8 cellular contexts compared by ENCODE assay signal in the genomic region with DNA sequence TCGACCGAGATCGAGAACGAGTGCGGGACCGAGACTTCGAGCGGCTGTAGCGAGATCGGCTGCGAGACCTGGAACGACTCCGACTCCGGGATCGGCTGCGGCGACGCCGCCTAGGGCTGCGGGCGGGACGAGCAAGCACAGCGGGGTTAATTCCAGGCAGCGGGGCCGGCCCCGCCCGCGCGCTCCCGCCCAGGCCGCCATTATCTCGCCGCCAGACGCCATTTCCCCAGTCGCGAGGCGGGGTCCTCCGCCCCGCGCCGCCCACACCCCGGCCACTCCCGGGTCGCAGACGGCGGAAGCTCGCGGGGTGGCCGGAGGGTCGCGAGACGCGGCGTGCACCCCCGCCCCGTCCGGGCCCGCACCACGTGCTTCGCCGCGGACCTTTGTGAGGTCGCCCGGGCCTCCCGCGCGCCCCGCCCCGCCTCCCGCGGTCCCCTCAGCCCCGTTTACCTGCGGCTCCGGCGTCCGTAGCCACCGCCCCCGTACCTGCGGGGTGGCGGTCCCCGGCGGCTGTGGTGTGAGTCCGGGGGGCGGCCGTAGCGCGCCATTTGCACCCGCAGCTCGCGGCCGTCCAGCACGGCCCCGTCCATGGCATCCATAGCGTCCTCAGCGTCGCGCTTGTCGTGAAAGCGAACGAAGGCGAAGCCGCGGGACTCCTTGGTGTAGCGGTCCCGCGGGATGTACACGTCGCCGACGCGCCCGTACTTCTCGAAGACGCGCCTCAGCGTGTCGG. TPM values are rescaled to one million over a fixed set of nuclear protein-coding genes. Genes with fewer than 3 reads are reported as not detected.
DNase-seq lines count a peak whose midpoint lies in the region; ATAC-seq, FAIRE-seq and TF ChIP-seq lines count a peak whose summit lies in the region.

No MANE protein-coding gene starts in this region.

- peak in 1 of 3 experiments; percentile 23; a peak in 1 of 6 replicates for TF ChIP-seq CTCF in GM12878 (IDR thresholded peaks at IDR 0.05 in 2 of 3, conservative IDR thresholded peaks at IDR 0.05 in 1 of 3; ENCODE audit: control insufficient read depth in 2 of 3, extremely low read depth in 1 of 3, insufficient read depth in 1 of 3, low read depth in 3 of 3, low read length in 3 of 3)

- H3K4me1 ChIP-seq in HUES6 (ENCODE audit: control insufficient read depth, insufficient read depth, low read length) (peaks cover 16% of the 10 kb centered on the region), GM12878 (ENCODE audit: control insufficient read depth, insufficient read depth, low read length) (no peaks in the 10 kb centered on the region; the same call in none of the 2 replicates)

- H3K9ac ChIP-seq in HUES6 (ENCODE audit: low read length) (peak overlapping the region; percentile 100), GM12878 (ENCODE audit: control insufficient read depth, insufficient read depth, low read length) (peak overlapping the region; percentile 97)

- TF ChIP-seq POLR2A in GM12878 (IDR thresholded peaks at IDR 0.05; ENCODE audit: low read depth, low read length), result peak; percentile 20

- TF ChIP-seq EP300 in GM12878 (IDR thresholded peaks at IDR 0.05; ENCODE audit: borderline replicate concordance in 1 of 2, control insufficient read depth in 1 of 2, low read depth in 2 of 2, low read length in 2 of 2), result no peak

- POLR2A ChIA-PET in GM12878 (lab: Charles Lee), result interaction anchor here (6.4 kb wide), 1 partner anchor 10 kb away, joined by 60 read pairs; a partner anchor contains a TSS

- H3K9me3 ChIP-seq in HUES6 (ENCODE audit: control insufficient read depth, insufficient read depth, low read depth, low read length), result no peaks in the 10 kb centered on the region
- H3K9me3 ChIP-seq in GM12878 (replicated peaks; ENCODE audit: control insufficient read depth, insufficient read depth, low read length), result no peaks in the 10 kb centered on the region; the same call in 2 of the 3 replicates

- peaks cover 73% of the 10 kb centered on the region for H3K79me2 ChIP-seq in GM12878 (ENCODE audit: control insufficient read depth, insufficient read depth, low read length)

- peak overlapping the region; percentile 75 for H3K4me2 ChIP-seq in GM12878 (ENCODE audit: control insufficient read depth, insufficient read depth)

- ATAC-seq in GM19395 (IDR thresholded peaks at IDR 0.05; ENCODE audit: unreplicated experiment) (peak; percentile 5), GM12878 (peak; percentile 41), HG02884 (IDR thresholded peaks at IDR 0.05; ENCODE audit: unreplicated experiment) (no peak)

- H3K4me3 ChIP-seq in HUES6 (ENCODE audit: low read depth, low read length) (peak overlapping the region; percentile 98), GM12878 (peak overlapping the region; percentile 87), iPS-11a (ENCODE audit: low read depth, low read length) (peak overlapping the region; percentile 99), skeletal muscle cell (ENCODE audit: low read depth, low read length) (peak overlapping the region; percentile 95)

- DNase-seq in C1 segment of cervical spinal cord (lab: John Stamatoyannopoulos, UW) (peak in 13 of 14 donors; percentile 26 to 84 (median 57)), T-helper 2 cell (peak; percentile 44 to 81 (median 55)), GM12878 (ENCODE audit: low read depth, low spot score) (no peak), skeletal muscle cell (ENCODE audit: low read depth) (no peak)

- no TSS peak for BruUV-seq in GM12878 (replicated peaks; lab: Mats Ljungman, UMichigan)

- FAIRE-seq in GM12878 (lab: Jason Lieb, UNC), result no peak

- H3K36me3 ChIP-seq in HUES6 (ENCODE audit: control insufficient read depth, insufficient read depth, low read length) (peaks cover 49% of the 10 kb centered on the region), GM12878 (ENCODE audit: control insufficient read depth in 2 of 2, insufficient read depth in 2 of 2, low read length in 1 of 2) (peaks cover 8 to 31% of the 10 kb centered on the region in 2 experiments)

- TF ChIP-seq RAD21 in GM12878 (IDR thresholded peaks at IDR 0.05; ENCODE audit: insufficient read depth, low read depth, low read length), result no peak

- under 1% methylated on average over 85 of the region's 117 CpGs for WGBS in GM12878 (ENCODE audit: insufficient coverage, insufficient replicate concordance, low lambda C conversion rate, missing lambda C conversion rate)

- no peaks in the 10 kb centered on the region; the same call in 1 of the 2 replicates for H4K20me1 ChIP-seq in GM12878 (ENCODE audit: control insufficient read depth, insufficient read depth)

- no peaks in the 10 kb centered on the region for H3K27me3 ChIP-seq in HUES6 (ENCODE audit: control insufficient read depth, insufficient read depth, low read length)
- H3K27me3 ChIP-seq in GM12878 (replicated peaks in 1 of 2; ENCODE audit: control insufficient read depth in 2 of 2, insufficient read depth in 2 of 2, low read length in 1 of 2), result no peaks in the 10 kb centered on the region

- intact Hi-C loops in GM12878 (cut with micrococcal nuclease; ENCODE audit: unreplicated experiment), result loop anchor here (10.0 kb wide), 1 partner anchor 348 kb away; no protein-coding TSS in a partner anchor

- in situ Hi-C loops in GM12878 (cut with MboI), result no loop called here

- SMC1A ChIA-PET in GM12878 (lab: Charles Lee; ENCODE audit: uncharacterized antibody, unreplicated experiment), result interaction anchor here (2.1 kb wide), 1 partner anchor 9 kb away, joined by 9 read pairs; no protein-coding TSS in a partner anchor

- RAD21 ChIA-PET in GM12878 (lab: Charles Lee; ENCODE audit: unreplicated experiment), result interaction anchor here (0.8 to 2.1 kb wide), 2 partner anchors 9 to 472 kb away, joined by 3 to 12 read pairs; no protein-coding TSS in a partner anchor

- H3K27ac ChIP-seq in HUES6 (ENCODE audit: low read depth, low read length) (peak overlapping the region; percentile 97), GM12878 (ENCODE audit: control insufficient read depth, insufficient read depth) (peak overlapping the region; percentile 89)

- CTCF ChIA-PET in GM12878 (lab: Yijun Ruan, JAX), result interaction anchor here (1.2 to 1.5 kb wide), 3 partner anchors 9 to 80 kb away, joined by 3 to 12 read pairs (median 5); a partner anchor contains a TSS

- H2AFZ ChIP-seq in GM12878 (ENCODE audit: control insufficient read depth, low read depth, low read length), result no peak overlapping the region

RNA-seq across cellular contexts. Expression of a gene that starts 0.6 kb away (rescaled TPM):
- total RNA-seq in GM12878 (2013; cell fraction: nucleolus; rRNA removed), result 562 and 723 TPM in 2 replicates
- total RNA-seq in GM12878 (2014; rRNA removed), result 640 and 710 TPM in 2 replicates
- total RNA-seq in GM12878 (2014; rRNA removed; fragmentation: Illumina TruSeq; extraction: Trizol), result 257 and 261 TPM in 2 replicates
- total RNA-seq in GM12878 (2021), result 532 and 545 TPM in 2 replicates
- polyA plus RNA-seq in GM12878 (2011; ENCODE audit: low read depth), result 168 TPM
- 484 and 614 TPM in 2 replicates for polyA plus RNA-seq in GM12878 (2011; rRNA removed)
- 262 and 617 TPM in 2 replicates for polyA plus RNA-seq in GM12878 (2011; cell fraction: cytosol; rRNA removed)
- polyA plus RNA-seq in GM12878 (2011; cell fraction: nucleus; rRNA removed), result 1,271 and 1,407 TPM in 2 replicates
- 265 and 285 TPM in 2 replicates for polyA plus RNA-seq in GM12878 (2012)
- polyA plus RNA-seq in GM12878 (2014; fragmentation: Illumina TruSeq; extraction: Trizol), result 414 and 418 TPM in 2 replicates
- 100 to 1,000 TPM; 225 to 363 TPM for polyA plus RNA-seq in GM12878 (2014; fragmentation: Nextera tagmentation; extraction: Ambion mirVana)
- 795 and 1,321 TPM in 2 replicates for polyA plus RNA-seq in GM12878 (2014; rRNA removed)
- polyA plus RNA-seq in GM12878 (2016; fragmentation: Nextera tagmentation; extraction: Ambion mirVana), result 100 to 1,000 TPM; 392 to 407 TPM
- 114 and 147 TPM in 2 replicates for polyA minus RNA-seq in GM12878 (2011; rRNA and poly(A)+ RNA removed)
- polyA minus RNA-seq in GM12878 (2011; cell fraction: cytosol; rRNA and poly(A)+ RNA removed), result 187 and 201 TPM in 2 replicates
- polyA minus RNA-seq in GM12878 (2011; cell fraction: nucleus; rRNA and poly(A)+ RNA removed), result 579 and 952 TPM in 2 replicates

RNA-seq across cellular contexts. Expression of a gene that starts 1.4 kb away (rescaled TPM):
- total RNA-seq in GM12878 (2013; cell fraction: nucleolus; rRNA removed), result 116 TPM in 2 replicates
- 18.9 and 21.1 TPM in 2 replicates for total RNA-seq in GM12878 (2014; rRNA removed)
- total RNA-seq in GM12878 (2014; rRNA removed; fragmentation: Illumina TruSeq; extraction: Trizol), result 13.0 and 13.7 TPM in 2 replicates
- total RNA-seq in GM12878 (2021), result 13.6 and 13.9 TPM in 2 replicates
- polyA plus RNA-seq in GM12878 (2011; ENCODE audit: low read depth), result 11.4 TPM
- polyA plus RNA-seq in GM12878 (2011; rRNA removed), result 19.4 TPM in 2 replicates
- 16.8 and 18.3 TPM in 2 replicates for polyA plus RNA-seq in GM12878 (2011; cell fraction: cytosol; rRNA removed)
- polyA plus RNA-seq in GM12878 (2011; cell fraction: nucleus; rRNA removed), result 34.5 and 35.2 TPM in 2 replicates
- polyA plus RNA-seq in GM12878 (2012), result 11.9 and 14.2 TPM in 2 replicates
- 10.0 and 11.0 TPM in 2 replicates for polyA plus RNA-seq in GM12878 (2014; fragmentation: Illumina TruSeq; extraction: Trizol)
- polyA plus RNA-seq in GM12878 (2014; fragmentation: Nextera tagmentation; extraction: Ambion mirVana), result 10 to 100 TPM; 11.2 to 15.8 TPM
- 15.3 and 16.5 TPM in 2 replicates for polyA plus RNA-seq in GM12878 (2014; rRNA removed)
- 10 to 100 TPM; 17.0 to 19.0 TPM for polyA plus RNA-seq in GM12878 (2016; fragmentation: Nextera tagmentation; extraction: Ambion mirVana)
- polyA minus RNA-seq in GM12878 (2011; rRNA and poly(A)+ RNA removed), result 35.3 and 45.0 TPM in 2 replicates
- polyA minus RNA-seq in GM12878 (2011; cell fraction: cytosol; rRNA and poly(A)+ RNA removed), result 6.8 and 11.8 TPM in 2 replicates
- polyA minus RNA-seq in GM12878 (2011; cell fraction: nucleus; rRNA and poly(A)+ RNA removed), result 21.5 and 37.0 TPM in 2 replicates

RNA-seq across cellular contexts. Expression of a gene that starts 9.9 kb away (rescaled TPM):
- 24.5 and 25.5 TPM in 2 replicates for total RNA-seq in GM12878 (2013; cell fraction: nucleolus; rRNA removed)
- total RNA-seq in GM12878 (2014; rRNA removed) (32.0 and 33.4 TPM in 2 replicates), GM12878 (2014; rRNA removed; fragmentation: Illumina TruSeq; extraction: Trizol) (23.2 and 26.7 TPM in 2 replicates), GM12878 (2021) (25.6 and 28.0 TPM in 2 replicates)
- 43.8 TPM for polyA plus RNA-seq in GM12878 (2011; ENCODE audit: low read depth)
- polyA plus RNA-seq in GM12878 (2011; rRNA removed) (52.0 and 64.0 TPM in 2 replicates), GM12878 (2014; fragmentation: Illumina TruSeq; extraction: Trizol) (29.9 and 44.8 TPM in 2 replicates), GM12878 (2014; fragmentation: Nextera tagmentation; extraction: Ambion mirVana) (10 to 100 TPM; 27.3 to 29.4 TPM), GM12878 (2014; rRNA removed) (35.0 and 42.7 TPM in 2 replicates), GM12878 (2016; fragmentation: Nextera tagmentation; extraction: Ambion mirVana) (10 to 100 TPM; 61.4 to 61.5 TPM)
- polyA plus RNA-seq in GM12878 (2011; cell fraction: cytosol; rRNA removed), result 31.3 and 35.8 TPM in 2 replicates
- polyA plus RNA-seq in GM12878 (2011; cell fraction: nucleus; rRNA removed), result 27.8 and 36.4 TPM in 2 replicates
- 36.6 and 41.5 TPM in 2 replicates for polyA plus RNA-seq in GM12878 (2012)
- polyA minus RNA-seq in GM12878 (2011; rRNA and poly(A)+ RNA removed), result 17.4 and 21.7 TPM in 2 replicates
- 5.7 and 7.1 TPM in 2 replicates for polyA minus RNA-seq in GM12878 (2011; cell fraction: cytosol; rRNA and poly(A)+ RNA removed)
- 10.8 and 11.2 TPM in 2 replicates for polyA minus RNA-seq in GM12878 (2011; cell fraction: nucleus; rRNA and poly(A)+ RNA removed)

RNA-seq across cellular contexts. Expression of a gene that starts 10.1 kb away (rescaled TPM):
- 22.2 and 23.3 TPM in 2 replicates for total RNA-seq in GM12878 (2013; cell fraction: nucleolus; rRNA removed)
- total RNA-seq in GM12878 (2014; rRNA removed), result 17.0 and 18.2 TPM in 2 replicates
- total RNA-seq in GM12878 (2014; rRNA removed; fragmentation: Illumina TruSeq; extraction: Trizol), result 16.7 and 19.2 TPM in 2 replicates
- total RNA-seq in GM12878 (2021), result 26.8 and 30.4 TPM in 2 replicates
- polyA plus RNA-seq in GM12878 (2011; ENCODE audit: low read depth), result 18.4 TPM
- polyA plus RNA-seq in GM12878 (2011; rRNA removed), result 12.5 and 22.5 TPM in 2 replicates
- 27.6 and 31.8 TPM in 2 replicates for polyA plus RNA-seq in GM12878 (2011; cell fraction: cytosol; rRNA removed)
- polyA plus RNA-seq in GM12878 (2011; cell fraction: nucleus; rRNA removed), result 66.5 and 72.0 TPM in 2 replicates
- polyA plus RNA-seq in GM12878 (2012), result 22.8 and 29.0 TPM in 2 replicates
- 19.1 and 21.8 TPM in 2 replicates for polyA plus RNA-seq in GM12878 (2014; fragmentation: Illumina TruSeq; extraction: Trizol)
- polyA plus RNA-seq in GM12878 (2014; fragmentation: Nextera tagmentation; extraction: Ambion mirVana), result 1 to 10 TPM; 1.2 to 6.5 TPM
- polyA plus RNA-seq in GM12878 (2014; rRNA removed), result 24.2 and 27.6 TPM in 2 replicates
- 10 to 100 TPM; 32.6 to 36.0 TPM for polyA plus RNA-seq in GM12878 (2016; fragmentation: Nextera tagmentation; extraction: Ambion mirVana)
- polyA minus RNA-seq in GM12878 (2011; rRNA and poly(A)+ RNA removed), result 9.0 and 10.2 TPM in 2 replicates
- 6.4 and 6.7 TPM in 2 replicates for polyA minus RNA-seq in GM12878 (2011; cell fraction: cytosol; rRNA and poly(A)+ RNA removed)
- polyA minus RNA-seq in GM12878 (2011; cell fraction: nucleus; rRNA and poly(A)+ RNA removed), result 10.4 and 16.3 TPM in 2 replicates

RNA-seq across cellular contexts. Expression of a gene that starts 25.8 kb away (rescaled TPM):
- 0.33 and 0.54 TPM in 2 replicates for total RNA-seq in GM12878 (2013; cell fraction: nucleolus; rRNA removed)
- total RNA-seq in GM12878 (2014; rRNA removed) (0.56 and 1.9 TPM in 2 replicates), GM12878 (2014; rRNA removed; fragmentation: Illumina TruSeq; extraction: Trizol) (0.49 and 0.60 TPM in 2 replicates), GM12878 (2021) (1.1 and 1.3 TPM in 2 replicates)
- 0.50 TPM for polyA plus RNA-seq in GM12878 (2011; ENCODE audit: low read depth)
- polyA plus RNA-seq in GM12878 (2011; rRNA removed) (0.15 and 0.30 TPM in 2 replicates), GM12878 (2014; fragmentation: Illumina TruSeq; extraction: Trizol) (0.96 and 3.4 TPM in 2 replicates), GM12878 (2014; fragmentation: Nextera tagmentation; extraction: Ambion mirVana) (under 1 TPM; 0.03 to 0.16 TPM), GM12878 (2014; rRNA removed) (0.48 and 2.0 TPM in 2 replicates), GM12878 (2016; fragmentation: Nextera tagmentation; extraction: Ambion mirVana) (under 1 TPM; 0.08 to 0.18 TPM)
- 0.03 and 0.06 TPM in 2 replicates for polyA plus RNA-seq in GM12878 (2011; cell fraction: cytosol; rRNA removed)
- polyA plus RNA-seq in GM12878 (2011; cell fraction: nucleus; rRNA removed), result 0.06 and 0.07 TPM in 2 replicates
- 0.66 and 0.87 TPM in 2 replicates for polyA plus RNA-seq in GM12878 (2012)
- 0.10 TPM in 1 of 2 replicates, not detected in the other for polyA minus RNA-seq in GM12878 (2011; rRNA and poly(A)+ RNA removed)
- not detected in 2 replicates for polyA minus RNA-seq in GM12878 (2011; cell fraction: cytosol; rRNA and poly(A)+ RNA removed)
- polyA minus RNA-seq in GM12878 (2011; cell fraction: nucleus; rRNA and poly(A)+ RNA removed), result not detected in 2 replicates

Comparison
In these comparisons a context has a peak if more than half of its experiments do, and no peak if none do; other contexts are left out.
1. DNase-seq: peak in C1 segment of cervical spinal cord (13 of 14) and T-helper 2 cell (5 of 5); none in GM12878 (single experiment) and skeletal muscle cell (single experiment).
2. Peak in every context shown above with its lines, with median percentiles within 50 percentile points of each other: H3K4me3 ChIP-seq.